In genomic region chr17:8746501-8747236, GRCh38 we compare ENCODE assay signal across 8 cellular contexts. TPM values are rescaled to one million over a fixed set of nuclear protein-coding genes. Genes with fewer than 3 reads are reported as not detected.
DNase-seq lines count a peak whose midpoint lies in the region; ATAC-seq, FAIRE-seq and TF ChIP-seq lines count a peak whose summit lies in the region.

No MANE protein-coding gene starts in this region.

- POLR2A ChIA-PET in Panc1 (lab: Charles Lee) = interaction anchor here (0.6 to 0.7 kb wide), 2 partner anchors 46 to 251 kb away, joined by 3 to 5 read pairs; no protein-coding TSS in a partner anchor

- CTCF ChIA-PET in Panc1 (lab: Charles Lee) = interaction anchor here (0.7 to 2.1 kb wide), 3 partner anchors 13 to 336 kb away, joined by 4 to 7 read pairs (median 6); partner anchors contain the start of gene MYH10

- intact Hi-C loops in Panc1 (cut with micrococcal nuclease; ENCODE audit: unreplicated experiment) = loop anchor here (5.0 to 10.0 kb wide), 2 partner anchors 332 to 364 kb away; partner anchors contain the start of gene RPL26

- no peak for TF ChIP-seq CTCF in Panc1 (IDR thresholded peaks at IDR 0.05)
- no peak for TF ChIP-seq CTCF in fibroblast of the aortic adventitia (IDR thresholded peaks at IDR 0.05; ENCODE audit: insufficient read depth, low read length)

- no peak overlapping the region for H3K27ac ChIP-seq in Panc1 (ENCODE audit: low read length)

- H3K9me3 ChIP-seq in Panc1 (ENCODE audit: control insufficient read depth, insufficient read depth, low read depth, low read length) = no peaks in the 10 kb centered on the region

- in situ Hi-C loops in Panc1 (cut with HindIII; ENCODE audit: low pct_unique_long_range_greater_than_20kb, low sequenced_read_pairs) = no loop called here

- peak; percentile 45 for FAIRE-seq in GM12891 (lab: Jason Lieb, UNC)

- DNase-seq in GM12891 (ENCODE audit: insufficient read length, low spot score) (peak; percentile 30), Panc1 (ENCODE audit: low read depth, low spot score) (no peak), fibroblast of the aortic adventitia (ENCODE audit: low read depth) (no peak), skeletal muscle cell (ENCODE audit: low read depth) (no peak), erythroblast (lab: John Stamatoyannopoulos, UW) (no peak)

- no peaks in the 10 kb centered on the region for H3K36me3 ChIP-seq in Panc1 (ENCODE audit: control insufficient read depth, insufficient read depth, low read length)

- peak overlapping the region; percentile 46 to 62 for H3K4me3 ChIP-seq in Panc1 (ENCODE audit: low read depth in 2 of 2, low read length in 2 of 2)
- H3K4me3 ChIP-seq in fibroblast of the aortic adventitia (ENCODE audit: low read depth, low read length) = peak overlapping the region; percentile 65
- peak overlapping the region; percentile 53 for H3K4me3 ChIP-seq in skeletal muscle cell (ENCODE audit: low read depth, low read length)

- H3K4me1 ChIP-seq in Panc1 (ENCODE audit: control insufficient read depth, insufficient read depth, low read length) = no peaks in the 10 kb centered on the region

- no TSS peak for BruUV-seq in Panc1 (replicated peaks; lab: Mats Ljungman, UMichigan)

- peaks cover 6% of the 10 kb centered on the region; the same call in 1 of the 2 replicates for H3K27me3 ChIP-seq in Panc1 (ENCODE audit: control insufficient read depth, insufficient read depth, low read length)

- TF ChIP-seq POLR2A in GM12891 (IDR thresholded peaks at IDR 0.05; ENCODE audit: low read depth, low read length) = peak; percentile 94
- no peak for TF ChIP-seq POLR2A in erythroblast (IDR thresholded peaks at IDR 0.05; ENCODE audit: low read length)

- ATAC-seq in Panc1 = peak; percentile 52
- ATAC-seq in GM19395 (IDR thresholded peaks at IDR 0.05; ENCODE audit: unreplicated experiment) = no peak
- no peak for ATAC-seq in HG02970 (IDR thresholded peaks at IDR 0.05; ENCODE audit: low FRiP score, unreplicated experiment)
- ATAC-seq in HG03378 (IDR thresholded peaks at IDR 0.05; ENCODE audit: unreplicated experiment) = no peak

TF ChIP-seq in GM12891, 5 proteins besides CTCF, POLR2A, EP300 and RAD21:
- TF ChIP-seq POU2F2 (IDR thresholded peaks at IDR 0.05; ENCODE audit: low read depth, low read length) (0 out of 2 replicates have a peak, but pooled peaks have one; percentile 44), PAX5 (IDR thresholded peaks at IDR 0.05; ENCODE audit: insufficient read depth, low read length, severe bottlenecking) (no peak), POLR2AphosphoS5 (IDR thresholded peaks at IDR 0.05; ENCODE audit: low read depth, low read length) (peak; percentile 91), TAF1 (IDR thresholded peaks at IDR 0.05; ENCODE audit: low read depth, low read length) (no peak), SPI1 (IDR thresholded peaks at IDR 0.05; ENCODE audit: low read depth, low read length) (no peak)

RNA-seq across cellular contexts. Expression of gene CCDC42, which starts 2.0 kb away (rescaled TPM):
- polyA plus RNA-seq in GM12891 (2012; ENCODE audit: low read depth, missing spikeins) = not detected
- total RNA-seq in Panc1 (2021; ENCODE audit: unreplicated experiment) = not detected
- not detected for polyA plus RNA-seq in Panc1 (2012; ENCODE audit: insufficient read length)
- total RNA-seq in fibroblast of the aortic adventitia (ENCODE audit: low replicate concordance) = not detected in 2 replicates

RNA-seq across cellular contexts. Expression of gene SPDYE4, which starts 11.7 kb away (rescaled TPM):
- polyA plus RNA-seq in GM12891 (2012; ENCODE audit: low read depth, missing spikeins) = not detected
- total RNA-seq in Panc1 (2021; ENCODE audit: unreplicated experiment) (not detected), fibroblast of the aortic adventitia (ENCODE audit: low replicate concordance) (not detected in 2 replicates)
- polyA plus RNA-seq in Panc1 (2012; ENCODE audit: insufficient read length) = not detected

RNA-seq across cellular contexts. Expression of gene MFSD6L, which starts 52.5 kb away (rescaled TPM):
- 1.4 TPM for polyA plus RNA-seq in GM12891 (2012; ENCODE audit: low read depth, missing spikeins)
- total RNA-seq in Panc1 (2021; ENCODE audit: unreplicated experiment) (not detected), fibroblast of the aortic adventitia (ENCODE audit: low replicate concordance) (not detected in 2 replicates)
- not detected for polyA plus RNA-seq in Panc1 (2012; ENCODE audit: insufficient read length)
